Comparison of ENCODE assay signal across 21 cellular contexts in the genomic region with DNA sequence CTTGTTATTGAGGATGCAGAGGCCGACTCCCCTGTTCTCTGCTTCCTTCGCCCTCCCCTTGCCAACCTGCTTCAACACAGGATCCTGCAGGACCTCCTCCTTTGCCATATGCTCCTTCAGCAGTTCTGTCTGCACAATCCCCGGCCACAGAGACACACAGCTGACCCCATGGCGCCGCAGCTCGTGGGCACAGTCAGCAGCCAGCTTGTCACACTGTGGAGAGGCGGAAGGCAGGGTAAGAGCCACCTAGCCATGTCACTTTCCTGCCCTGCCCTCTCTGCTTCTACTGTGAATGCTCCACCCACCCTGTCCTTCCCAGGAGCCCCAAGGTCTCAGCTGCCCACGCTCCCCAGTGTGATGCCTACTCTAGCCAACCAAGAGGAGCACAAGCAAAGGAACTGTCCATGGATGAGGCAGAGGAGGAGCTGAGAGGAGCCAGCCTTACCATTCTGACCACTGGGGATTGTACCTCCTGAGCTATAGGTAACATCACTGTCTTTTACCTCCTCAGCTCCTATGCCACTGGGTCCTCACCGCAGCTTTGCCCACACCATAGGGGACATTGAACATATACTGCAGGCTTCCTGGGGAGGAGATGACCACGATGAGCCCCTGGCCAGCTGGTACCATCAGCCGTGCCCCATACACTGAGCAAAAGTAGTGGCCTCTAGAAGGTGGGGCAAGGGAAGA. TPM values are rescaled to one million over a fixed set of nuclear protein-coding genes. Genes with fewer than 3 reads are reported as not detected.
"Had no signal": no experiment of that assay in that cellular context is flagged by ENCODE, and none has a peak within 500 bp of the region (broad histone marks: within the 10 kb centered on the region; RNA-seq: fewer than 3 reads in every experiment).

No MANE protein-coding gene starts in this region.

- DNase-seq: KBM-7, MG63, NCI-H1092, NCI-H1436, NCI-H187, NCI-H2029, NCI-H2081 treated with DMSO at 0.1 percent for 48 hours, NCI-H2171, NCI-H226, NCI-H446, NCI-H510A, NCI-H524 treated with DMSO at 0.1 percent for 48 hours, NCI-H69, NCI-H774, PC-3, SHP77 treated with DMSO at 0.1 percent for 48 hours, SJCRH30 had no signal

- H3K36me3 ChIP-seq: MG63, SJCRH30 had no signal

- ATAC-seq: Panc1, PC-3, Right ventricle myocardium inferior, SK-N-SH treated with all-trans-retinoic acid at 6 μM for 48 hours had no signal

- H3K27me3 ChIP-seq: MG63, SJCRH30 had no signal

- H3K9me3 ChIP-seq: MG63, SJCRH30 had no signal

- H3K4me1 ChIP-seq: SJCRH30 had no signal

- H3K4me3 ChIP-seq: MG63, SJCRH30 had no signal

- H3K27ac ChIP-seq: HL-60, SJCRH30 had no signal

RNA-seq across cellular contexts. Expression of a gene that starts 15.5 kb away (rescaled TPM):
- total RNA-seq: PC-3 had no signal
